In the genomic region with DNA sequence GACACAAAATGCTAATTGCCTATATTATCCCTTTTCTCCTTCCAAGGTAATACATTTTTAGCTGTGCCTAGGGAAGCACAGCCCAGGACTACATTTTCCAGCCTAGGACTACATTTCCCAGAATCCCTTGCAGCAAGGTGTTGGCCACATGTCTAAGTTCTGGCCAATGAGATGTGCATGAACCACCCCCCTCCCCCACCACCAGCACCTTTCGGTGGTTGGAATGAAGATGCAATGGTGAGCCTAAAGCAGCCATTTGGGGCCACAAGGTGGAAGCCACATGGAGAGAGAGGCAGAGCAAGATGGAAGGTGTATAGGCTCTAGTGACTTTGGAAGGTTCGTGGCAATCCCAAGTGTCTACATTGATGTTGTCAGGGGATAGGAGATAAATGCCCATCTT, we compare ENCODE assay signal across 1 cellular context.
TF ChIP-seq lines count a peak whose summit lies in the region.

No MANE protein-coding gene starts in this region.

TF ChIP-seq in H1, 55 proteins besides CTCF, POLR2A, EP300 and RAD21:
- TF ChIP-seq RNF2 (IDR thresholded peaks at IDR 0.05; ENCODE audit: borderline replicate concordance, low read depth, low read length, missing control alignments, poor library complexity, severe bottlenecking) (no peak), JUN (IDR thresholded peaks at IDR 0.05; ENCODE audit: low read depth, low read length) (no peak), NRF1 (IDR thresholded peaks at IDR 0.05; ENCODE audit: low read depth, low read length) (no peak), CEBPB (IDR thresholded peaks at IDR 0.05; ENCODE audit: low read depth, low read length) (no peak), ZNF274 (IDR thresholded peaks at IDR 0.05; ENCODE audit: borderline replicate concordance, extremely low read depth, low read length) (no peak), BCL11A (IDR thresholded peaks at IDR 0.05; ENCODE audit: low read depth in 2 of 2, low read length in 2 of 2) (no peak), KDM4A (IDR thresholded peaks at IDR 0.05; ENCODE audit: low read depth, low read length, severe bottlenecking) (no peak), POU5F1 (IDR thresholded peaks at IDR 0.05; ENCODE audit: low read depth, low read length) (no peak), ASH2L (IDR thresholded peaks at IDR 0.05; ENCODE audit: low read length) (no peak), RBBP5 (IDR thresholded peaks at IDR 0.05; ENCODE audit: borderline replicate concordance, low read depth, low read length) (no peak), SIN3A (conservative IDR thresholded peaks at IDR 0.05 in 1 of 2, IDR thresholded peaks at IDR 0.05 in 1 of 2; ENCODE audit: low read depth in 1 of 2, low read length in 2 of 2) (0 out of 4 replicates have a peak, but pooled peaks of 1 of the 2 experiments have one; percentile 8), SP4 (IDR thresholded peaks at IDR 0.05; ENCODE audit: low read length) (no peak), BRCA1 (IDR thresholded peaks at IDR 0.05; ENCODE audit: low read depth, low read length) (no peak), CHD2 (IDR thresholded peaks at IDR 0.05; ENCODE audit: low read length) (peak; percentile 79), BACH1 (IDR thresholded peaks at IDR 0.05; ENCODE audit: low read length) (no peak), SUZ12 (IDR thresholded peaks at IDR 0.05; ENCODE audit: low read length) (no peak), GTF2F1 (IDR thresholded peaks at IDR 0.05; ENCODE audit: borderline replicate concordance, low read depth, low read length) (no peak), CTBP2 (IDR thresholded peaks at IDR 0.05; ENCODE audit: borderline replicate concordance, insufficient read depth, insufficient read length, low read length) (no peak), PHF8 (conservative IDR thresholded peaks at IDR 0.05; ENCODE audit: low read depth, low read length) (no peak), HDAC6 (IDR thresholded peaks at IDR 0.05; ENCODE audit: low read depth, low read length) (no peak), YY1 (IDR thresholded peaks at IDR 0.05; ENCODE audit: low read depth, low read length) (peak; percentile 68; the same call in 1 of the 2 replicates), SP2 (IDR thresholded peaks at IDR 0.05; ENCODE audit: low read length) (no peak), CHD1 (IDR thresholded peaks at IDR 0.05; ENCODE audit: low read depth, low read length) (no peak), MAFK (IDR thresholded peaks at IDR 0.05; ENCODE audit: low read depth, low read length) (no peak), SIX5 (IDR thresholded peaks at IDR 0.05; ENCODE audit: low read depth, low read length) (peak; percentile 78), TCF12 (IDR thresholded peaks at IDR 0.05; ENCODE audit: low read depth, low read length) (0 out of 2 replicates have a peak, but pooled peaks have one; percentile 72), SIRT6 (IDR thresholded peaks at IDR 0.05; ENCODE audit: low read length) (no peak), RXRA (IDR thresholded peaks at IDR 0.05; ENCODE audit: insufficient read depth, low read depth, low read length) (no peak), GABPA (IDR thresholded peaks at IDR 0.05; ENCODE audit: borderline replicate concordance, insufficient read depth, low read length) (no peak), SAP30 (IDR thresholded peaks at IDR 0.05; ENCODE audit: insufficient read depth, insufficient replicate concordance, low read length) (no peak), RFX5 (IDR thresholded peaks at IDR 0.05; ENCODE audit: borderline replicate concordance, low read depth, low read length) (no peak), SRF (IDR thresholded peaks at IDR 0.05; ENCODE audit: low read depth, low read length) (no peak), TAF7 (optimal IDR thresholded peaks at IDR 0.05; ENCODE audit: borderline replicate concordance, low read depth, low read length) (no peak), TEAD4 (IDR thresholded peaks at IDR 0.05; ENCODE audit: low read depth, low read length) (0 out of 2 replicates have a peak, but pooled peaks have one; percentile 1), EGR1 (IDR thresholded peaks at IDR 0.05; ENCODE audit: borderline replicate concordance, low read depth, low read length) (no peak), CBX5 (IDR thresholded peaks at IDR 0.05; ENCODE audit: low read depth, low read length) (no peak), JUND (IDR thresholded peaks at IDR 0.05; ENCODE audit: low read length) (no peak), FOSL1 (IDR thresholded peaks at IDR 0.05; ENCODE audit: insufficient read depth, low read depth, low read length) (no peak), TAF1 (IDR thresholded peaks at IDR 0.05; ENCODE audit: low read depth, low read length) (no peak), TBP (IDR thresholded peaks at IDR 0.05; ENCODE audit: low read depth, low read length) (no peak), SP1 (IDR thresholded peaks at IDR 0.05; ENCODE audit: low read depth, low read length) (peak; percentile 86), KDM1A (IDR thresholded peaks at IDR 0.05; ENCODE audit: borderline replicate concordance, low read length) (peak; percentile 97), POLR2AphosphoS5 (IDR thresholded peaks at IDR 0.05; ENCODE audit: low read depth, low read length) (no peak), NANOG (IDR thresholded peaks at IDR 0.05; ENCODE audit: insufficient read depth, low read depth, low read length, poor library complexity, severe bottlenecking) (no peak), HDAC2 (IDR thresholded peaks at IDR 0.05; ENCODE audit: borderline replicate concordance in 1 of 2, low read depth in 2 of 2, low read length in 2 of 2) (peak in 1 of 2 experiments; percentile 84; a peak in 2 of 4 replicates), EZH2 (IDR thresholded peaks at IDR 0.05; ENCODE audit: low read depth, low read length, severe bottlenecking) (no peak), CREB1 (IDR thresholded peaks at IDR 0.05) (no peak), KDM5A (IDR thresholded peaks at IDR 0.05; ENCODE audit: low read length) (no peak), CBX8 (IDR thresholded peaks at IDR 0.05; ENCODE audit: borderline replicate concordance, low read depth, low read length) (no peak)
- TF ChIP-seq, protein P1, sequence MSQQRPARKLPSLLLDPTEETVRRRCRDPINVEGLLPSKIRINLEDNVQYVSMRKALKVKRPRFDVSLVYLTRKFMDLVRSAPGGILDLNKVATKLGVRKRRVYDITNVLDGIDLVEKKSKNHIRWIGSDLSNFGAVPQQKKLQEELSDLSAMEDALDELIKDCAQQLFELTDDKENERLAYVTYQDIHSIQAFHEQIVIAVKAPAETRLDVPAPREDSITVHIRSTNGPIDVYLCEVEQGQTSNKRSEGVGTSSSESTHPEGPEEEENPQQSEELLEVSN (IDR thresholded peaks at IDR 0.05), result no peak
- TF ChIP-seq, protein P2, sequence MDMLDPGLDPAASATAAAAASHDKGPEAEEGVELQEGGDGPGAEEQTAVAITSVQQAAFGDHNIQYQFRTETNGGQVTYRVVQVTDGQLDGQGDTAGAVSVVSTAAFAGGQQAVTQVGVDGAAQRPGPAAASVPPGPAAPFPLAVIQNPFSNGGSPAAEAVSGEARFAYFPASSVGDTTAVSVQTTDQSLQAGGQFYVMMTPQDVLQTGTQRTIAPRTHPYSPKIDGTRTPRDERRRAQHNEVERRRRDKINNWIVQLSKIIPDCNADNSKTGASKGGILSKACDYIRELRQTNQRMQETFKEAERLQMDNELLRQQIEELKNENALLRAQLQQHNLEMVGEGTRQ (IDR thresholded peaks at IDR 0.05; ENCODE audit: low read length), result peak; percentile 90
- TF ChIP-seq, protein P3, sequence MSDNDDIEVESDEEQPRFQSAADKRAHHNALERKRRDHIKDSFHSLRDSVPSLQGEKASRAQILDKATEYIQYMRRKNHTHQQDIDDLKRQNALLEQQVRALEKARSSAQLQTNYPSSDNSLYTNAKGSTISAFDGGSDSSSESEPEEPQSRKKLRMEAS (IDR thresholded peaks at IDR 0.05), result peak; percentile 70; the same call in 1 of the 2 replicates
- TF ChIP-seq, protein P4, sequence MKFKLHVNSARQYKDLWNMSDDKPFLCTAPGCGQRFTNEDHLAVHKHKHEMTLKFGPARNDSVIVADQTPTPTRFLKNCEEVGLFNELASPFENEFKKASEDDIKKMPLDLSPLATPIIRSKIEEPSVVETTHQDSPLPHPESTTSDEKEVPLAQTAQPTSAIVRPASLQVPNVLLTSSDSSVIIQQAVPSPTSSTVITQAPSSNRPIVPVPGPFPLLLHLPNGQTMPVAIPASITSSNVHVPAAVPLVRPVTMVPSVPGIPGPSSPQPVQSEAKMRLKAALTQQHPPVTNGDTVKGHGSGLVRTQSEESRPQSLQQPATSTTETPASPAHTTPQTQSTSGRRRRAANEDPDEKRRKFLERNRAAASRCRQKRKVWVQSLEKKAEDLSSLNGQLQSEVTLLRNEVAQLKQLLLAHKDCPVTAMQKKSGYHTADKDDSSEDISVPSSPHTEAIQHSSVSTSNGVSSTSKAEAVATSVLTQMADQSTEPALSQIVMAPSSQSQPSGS (IDR thresholded peaks at IDR 0.05; ENCODE audit: low read length), result no peak
- TF ChIP-seq, protein P5, sequence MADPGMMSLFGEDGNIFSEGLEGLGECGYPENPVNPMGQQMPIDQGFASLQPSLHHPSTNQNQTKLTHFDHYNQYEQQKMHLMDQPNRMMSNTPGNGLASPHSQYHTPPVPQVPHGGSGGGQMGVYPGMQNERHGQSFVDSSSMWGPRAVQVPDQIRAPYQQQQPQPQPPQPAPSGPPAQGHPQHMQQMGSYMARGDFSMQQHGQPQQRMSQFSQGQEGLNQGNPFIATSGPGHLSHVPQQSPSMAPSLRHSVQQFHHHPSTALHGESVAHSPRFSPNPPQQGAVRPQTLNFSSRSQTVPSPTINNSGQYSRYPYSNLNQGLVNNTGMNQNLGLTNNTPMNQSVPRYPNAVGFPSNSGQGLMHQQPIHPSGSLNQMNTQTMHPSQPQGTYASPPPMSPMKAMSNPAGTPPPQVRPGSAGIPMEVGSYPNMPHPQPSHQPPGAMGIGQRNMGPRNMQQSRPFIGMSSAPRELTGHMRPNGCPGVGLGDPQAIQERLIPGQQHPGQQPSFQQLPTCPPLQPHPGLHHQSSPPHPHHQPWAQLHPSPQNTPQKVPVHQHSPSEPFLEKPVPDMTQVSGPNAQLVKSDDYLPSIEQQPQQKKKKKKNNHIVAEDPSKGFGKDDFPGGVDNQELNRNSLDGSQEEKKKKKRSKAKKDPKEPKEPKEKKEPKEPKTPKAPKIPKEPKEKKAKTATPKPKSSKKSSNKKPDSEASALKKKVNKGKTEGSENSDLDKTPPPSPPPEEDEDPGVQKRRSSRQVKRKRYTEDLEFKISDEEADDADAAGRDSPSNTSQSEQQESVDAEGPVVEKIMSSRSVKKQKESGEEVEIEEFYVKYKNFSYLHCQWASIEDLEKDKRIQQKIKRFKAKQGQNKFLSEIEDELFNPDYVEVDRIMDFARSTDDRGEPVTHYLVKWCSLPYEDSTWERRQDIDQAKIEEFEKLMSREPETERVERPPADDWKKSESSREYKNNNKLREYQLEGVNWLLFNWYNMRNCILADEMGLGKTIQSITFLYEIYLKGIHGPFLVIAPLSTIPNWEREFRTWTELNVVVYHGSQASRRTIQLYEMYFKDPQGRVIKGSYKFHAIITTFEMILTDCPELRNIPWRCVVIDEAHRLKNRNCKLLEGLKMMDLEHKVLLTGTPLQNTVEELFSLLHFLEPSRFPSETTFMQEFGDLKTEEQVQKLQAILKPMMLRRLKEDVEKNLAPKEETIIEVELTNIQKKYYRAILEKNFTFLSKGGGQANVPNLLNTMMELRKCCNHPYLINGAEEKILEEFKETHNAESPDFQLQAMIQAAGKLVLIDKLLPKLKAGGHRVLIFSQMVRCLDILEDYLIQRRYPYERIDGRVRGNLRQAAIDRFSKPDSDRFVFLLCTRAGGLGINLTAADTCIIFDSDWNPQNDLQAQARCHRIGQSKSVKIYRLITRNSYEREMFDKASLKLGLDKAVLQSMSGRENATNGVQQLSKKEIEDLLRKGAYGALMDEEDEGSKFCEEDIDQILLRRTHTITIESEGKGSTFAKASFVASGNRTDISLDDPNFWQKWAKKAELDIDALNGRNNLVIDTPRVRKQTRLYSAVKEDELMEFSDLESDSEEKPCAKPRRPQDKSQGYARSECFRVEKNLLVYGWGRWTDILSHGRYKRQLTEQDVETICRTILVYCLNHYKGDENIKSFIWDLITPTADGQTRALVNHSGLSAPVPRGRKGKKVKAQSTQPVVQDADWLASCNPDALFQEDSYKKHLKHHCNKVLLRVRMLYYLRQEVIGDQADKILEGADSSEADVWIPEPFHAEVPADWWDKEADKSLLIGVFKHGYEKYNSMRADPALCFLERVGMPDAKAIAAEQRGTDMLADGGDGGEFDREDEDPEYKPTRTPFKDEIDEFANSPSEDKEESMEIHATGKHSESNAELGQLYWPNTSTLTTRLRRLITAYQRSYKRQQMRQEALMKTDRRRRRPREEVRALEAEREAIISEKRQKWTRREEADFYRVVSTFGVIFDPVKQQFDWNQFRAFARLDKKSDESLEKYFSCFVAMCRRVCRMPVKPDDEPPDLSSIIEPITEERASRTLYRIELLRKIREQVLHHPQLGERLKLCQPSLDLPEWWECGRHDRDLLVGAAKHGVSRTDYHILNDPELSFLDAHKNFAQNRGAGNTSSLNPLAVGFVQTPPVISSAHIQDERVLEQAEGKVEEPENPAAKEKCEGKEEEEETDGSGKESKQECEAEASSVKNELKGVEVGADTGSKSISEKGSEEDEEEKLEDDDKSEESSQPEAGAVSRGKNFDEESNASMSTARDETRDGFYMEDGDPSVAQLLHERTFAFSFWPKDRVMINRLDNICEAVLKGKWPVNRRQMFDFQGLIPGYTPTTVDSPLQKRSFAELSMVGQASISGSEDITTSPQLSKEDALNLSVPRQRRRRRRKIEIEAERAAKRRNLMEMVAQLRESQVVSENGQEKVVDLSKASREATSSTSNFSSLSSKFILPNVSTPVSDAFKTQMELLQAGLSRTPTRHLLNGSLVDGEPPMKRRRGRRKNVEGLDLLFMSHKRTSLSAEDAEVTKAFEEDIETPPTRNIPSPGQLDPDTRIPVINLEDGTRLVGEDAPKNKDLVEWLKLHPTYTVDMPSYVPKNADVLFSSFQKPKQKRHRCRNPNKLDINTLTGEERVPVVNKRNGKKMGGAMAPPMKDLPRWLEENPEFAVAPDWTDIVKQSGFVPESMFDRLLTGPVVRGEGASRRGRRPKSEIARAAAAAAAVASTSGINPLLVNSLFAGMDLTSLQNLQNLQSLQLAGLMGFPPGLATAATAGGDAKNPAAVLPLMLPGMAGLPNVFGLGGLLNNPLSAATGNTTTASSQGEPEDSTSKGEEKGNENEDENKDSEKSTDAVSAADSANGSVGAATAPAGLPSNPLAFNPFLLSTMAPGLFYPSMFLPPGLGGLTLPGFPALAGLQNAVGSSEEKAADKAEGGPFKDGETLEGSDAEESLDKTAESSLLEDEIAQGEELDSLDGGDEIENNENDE (IDR thresholded peaks at IDR 0.05; ENCODE audit: insufficient replicate concordance, low read length), result no peak
- TF ChIP-seq, protein P6, sequence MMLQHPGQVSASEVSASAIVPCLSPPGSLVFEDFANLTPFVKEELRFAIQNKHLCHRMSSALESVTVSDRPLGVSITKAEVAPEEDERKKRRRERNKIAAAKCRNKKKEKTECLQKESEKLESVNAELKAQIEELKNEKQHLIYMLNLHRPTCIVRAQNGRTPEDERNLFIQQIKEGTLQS (IDR thresholded peaks at IDR 0.05; ENCODE audit: insufficient read depth, low read depth, low read length), result peak; percentile 79; the same call in 1 of the 2 replicates
